8 cellular contexts compared by ENCODE assay signal in the genomic region with DNA sequence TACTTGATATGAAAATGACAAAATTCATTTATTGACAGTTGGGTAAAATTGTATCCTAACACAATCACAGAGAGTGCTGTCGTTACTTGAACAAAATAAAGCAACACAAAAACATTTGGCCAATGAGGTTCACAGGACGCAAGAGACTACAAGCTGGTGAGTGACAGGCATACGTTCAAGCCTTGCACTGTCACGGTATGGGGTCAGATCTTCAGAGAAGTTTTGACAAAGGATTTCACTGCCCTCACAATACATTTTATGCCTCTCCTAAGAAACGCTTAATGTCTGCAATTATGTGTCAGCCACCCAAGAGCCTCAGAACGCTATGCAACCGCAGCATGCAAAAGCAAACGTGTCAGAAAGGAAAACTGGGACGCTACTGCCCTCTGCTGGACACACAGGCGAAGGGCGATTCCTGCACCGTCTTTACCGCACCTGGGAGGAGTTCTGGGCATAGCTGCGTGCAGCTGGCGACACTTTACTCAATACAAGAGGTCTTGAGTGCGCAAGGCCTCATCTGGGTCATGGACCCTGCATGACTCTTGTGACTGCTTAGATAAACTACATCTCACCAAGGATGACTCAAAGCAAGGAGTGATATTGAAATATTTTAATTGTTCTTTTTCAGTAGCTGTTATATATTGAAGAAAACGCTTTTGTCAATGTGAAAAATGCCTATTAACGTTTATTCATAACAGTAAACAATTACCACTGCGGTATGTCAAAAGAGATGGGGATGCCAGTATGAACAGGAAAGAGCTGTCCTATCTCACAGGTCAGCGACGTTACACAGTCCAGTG.
DNase-seq lines count a peak whose midpoint lies in the region; ATAC-seq lines count a peak whose summit lies in the region.

No MANE protein-coding gene starts in this region.

- H3K36me3 ChIP-seq in CD4-positive, CD25-positive, alpha-beta regulatory T cell (ENCODE audit: control insufficient read depth, insufficient read depth, low read length): no peaks in the 10 kb centered on the region

- H3K9me3 ChIP-seq in CD4-positive, CD25-positive, alpha-beta regulatory T cell (ENCODE audit: control insufficient read depth in 2 of 2, low read length in 2 of 2): no peaks in the 10 kb centered on the region

- peak overlapping the region in 1 of 3 donors; percentile 7 for H3K27ac Mint-ChIP-seq in CD4-positive, CD25-positive, alpha-beta regulatory T cell
- no peak overlapping the region for H3K27ac Mint-ChIP-seq in effector memory CD8-positive, alpha-beta T cell
- no peak overlapping the region for H3K27ac Mint-ChIP-seq in memory B cell

- H3K4me1 Mint-ChIP-seq in CD4-positive, CD25-positive, alpha-beta regulatory T cell: peaks cover 0 to 6% (median 3%) of the 10 kb centered on the region in 4 donors
- no peaks in the 10 kb centered on the region for H3K4me1 Mint-ChIP-seq in effector memory CD8-positive, alpha-beta T cell (ENCODE audit: low read depth in 2 of 2)
- H3K4me1 Mint-ChIP-seq in memory B cell: peaks cover 5% of the 10 kb centered on the region

- no peaks in the 10 kb centered on the region for H3K4me1 ChIP-seq in CD4-positive, CD25-positive, alpha-beta regulatory T cell (ENCODE audit: control insufficient read depth, insufficient read depth, low read length, poor library complexity, severe bottlenecking)

- H3K4me3 Mint-ChIP-seq in CD4-positive, CD25-positive, alpha-beta regulatory T cell: no peak overlapping the region
- no peak overlapping the region for H3K4me3 Mint-ChIP-seq in effector memory CD8-positive, alpha-beta T cell
- H3K4me3 Mint-ChIP-seq in memory B cell: no peak overlapping the region

- no peaks in the 10 kb centered on the region for H3K27me3 ChIP-seq in CD4-positive, CD25-positive, alpha-beta regulatory T cell (ENCODE audit: control insufficient read depth, insufficient read depth, low read length)

- DNase-seq in CD4-positive, CD25-positive, alpha-beta regulatory T cell: peak in 2 of 3 donors; percentile 13 to 48
- DNase-seq in GM19238 (ENCODE audit: insufficient read length, low spot score) (peak; percentile 36), NCI-H510A (lab: John Stamatoyannopoulos, UW) (peak; percentile 11), memory B cell (ENCODE audit: low spot score in 2 of 2) (peak; percentile 26 to 36)
- DNase-seq in activated CD4-positive, alpha-beta T cell treated with anti-CD3 and anti-CD28 coated beads, Interleukin-2, amount 50 U/mL, for 1 hour: peak; percentile 41
- DNase-seq in effector memory CD8-positive, alpha-beta T cell: peak in 1 of 3 experiments; percentile 10
- DNase-seq in stimulated activated CD8-positive, alpha-beta memory T cell treated with anti-CD3 and anti-CD28 coated beads, Interleukin-7, amount 100 ng/mL, for 48 hours (ENCODE audit: extremely low read depth in 1 of 2, low read depth in 1 of 2): peak; percentile 27 to 32

- no peak overlapping the region for H3K27ac ChIP-seq in CD4-positive, CD25-positive, alpha-beta regulatory T cell (ENCODE audit: insufficient read depth, low read length, poor library complexity, severe bottlenecking)

- peak overlapping the region; percentile 7 for H3K4me3 ChIP-seq in CD4-positive, CD25-positive, alpha-beta regulatory T cell (ENCODE audit: low read depth, low read length)

- no peaks in the 10 kb centered on the region for H3K36me3 Mint-ChIP-seq in CD4-positive, CD25-positive, alpha-beta regulatory T cell
- H3K36me3 Mint-ChIP-seq in effector memory CD8-positive, alpha-beta T cell (ENCODE audit: insufficient read depth): peaks cover 3% of the 10 kb centered on the region
- no peaks in the 10 kb centered on the region for H3K36me3 Mint-ChIP-seq in memory B cell

- ATAC-seq in CD4-positive, CD25-positive, alpha-beta regulatory T cell (ENCODE audit: low read depth in 2 of 2): peak in 1 of 2 donors; percentile 50
- ATAC-seq in HG03175 (IDR thresholded peaks at IDR 0.05; ENCODE audit: unreplicated experiment): peak; percentile 92
- ATAC-seq in effector memory CD8-positive, alpha-beta T cell (replicated peaks): peak; percentile 36
- peak; percentile 26 for ATAC-seq in memory B cell (ENCODE audit: low read depth)

- no peaks in the 10 kb centered on the region for H3K27me3 Mint-ChIP-seq in CD4-positive, CD25-positive, alpha-beta regulatory T cell
- peaks cover 0 to 9% of the 10 kb centered on the region in 2 donors for H3K27me3 Mint-ChIP-seq in effector memory CD8-positive, alpha-beta T cell
- no peaks in the 10 kb centered on the region for H3K27me3 Mint-ChIP-seq in memory B cell

- peaks cover 0 to 3% (median 0%) of the 10 kb centered on the region in 7 donors for H3K9me3 Mint-ChIP-seq in CD4-positive, CD25-positive, alpha-beta regulatory T cell
- H3K9me3 Mint-ChIP-seq in effector memory CD8-positive, alpha-beta T cell: peaks cover 0 to 2% of the 10 kb centered on the region in 2 donors
- peaks cover 3% of the 10 kb centered on the region for H3K9me3 Mint-ChIP-seq in memory B cell
